11 cellular contexts compared by ENCODE assay signal in genomic region chr13:52739468-52740071, GRCh38. TPM values are rescaled to one million over a fixed set of nuclear protein-coding genes. Genes with fewer than 3 reads are reported as not detected.
A peak's percentile ranks its signal among the peaks of the same experiment; 100 is the strongest.
DNase-seq lines count a peak whose midpoint lies in the region; ATAC-seq and TF ChIP-seq lines count a peak whose summit lies in the region.
"Had no signal": no experiment of that assay in that cellular context is flagged by ENCODE, and none has a peak within 500 bp of the region (broad histone marks: within the 10 kb centered on the region; RNA-seq: fewer than 3 reads in every experiment).

Gene CNMD, minus strand, starts transcription at chr13:52739820. Its CDS starts 119 bp downstream, at chr13:52739701.

- peak within 1 kb of the TSS; percentile 78; the same call in 1 of the 2 replicates for H3K27ac ChIP-seq in GM23338 (ENCODE audit: low read depth)

- no peaks in the 10 kb centered on the region for H3K27me3 ChIP-seq in GM23338 (ENCODE audit: insufficient read depth)
- no peaks in the 10 kb centered on the region for H3K27me3 ChIP-seq in iPS-15b (ENCODE audit: control insufficient read depth, insufficient read depth, low read length)

- H3K36me3 Mint-ChIP-seq in GM23338 (ENCODE audit: low read depth) = peaks cover 22% of the 10 kb centered on the region; the same call in 2 of the 3 replicates
- no peaks in the 10 kb centered on the region for H3K36me3 Mint-ChIP-seq in activated naive CD8-positive, alpha-beta T cell treated with anti-CD3 and anti-CD28 coated beads for 36 hours

- H3K4me1 ChIP-seq in GM23338 (ENCODE audit: insufficient read depth) = peaks cover 38% of the 10 kb centered on the region
- H3K4me1 ChIP-seq in iPS-15b (ENCODE audit: control insufficient read depth, insufficient read depth, low read length) = peaks cover 12% of the 10 kb centered on the region

- in situ Hi-C loops in KBM-7 (cut with MboI; ENCODE audit: low pct_unique_long_range_greater_than_20kb, low sequenced_read_pairs) = no loop called here

- no peaks in the 10 kb centered on the region for H3K9me3 ChIP-seq in iPS-15b (ENCODE audit: control insufficient read depth, insufficient read depth, low read length)

- TF ChIP-seq CTCF in GM23338 (conservative IDR thresholded peaks at IDR 0.05; ENCODE audit: low read depth in 2 of 2) = no peak

- peak within 1 kb of the TSS; percentile 82 for H3K4me3 Mint-ChIP-seq in GM23338
- H3K4me3 Mint-ChIP-seq in activated naive CD8-positive, alpha-beta T cell treated with anti-CD3 and anti-CD28 coated beads for 36 hours = peak within 1 kb of the TSS; percentile 67

- peaks cover 18% of the 10 kb centered on the region; the same call in 1 of the 2 replicates for H3K79me2 ChIP-seq in GM23338 (replicated peaks; ENCODE audit: insufficient read depth)

- no peaks in the 10 kb centered on the region for H4K20me1 ChIP-seq in GM23338 (replicated peaks; ENCODE audit: insufficient read depth)

- H3K36me3 ChIP-seq in GM23338 (ENCODE audit: insufficient read depth) (no peaks in the 10 kb centered on the region), iPS-15b (ENCODE audit: control insufficient read depth, insufficient read depth, low read length) (peaks cover 6% of the 10 kb centered on the region)

- peaks cover 13% of the 10 kb centered on the region; the same call in 2 of the 3 replicates for H3K9me3 Mint-ChIP-seq in GM23338
- no peaks in the 10 kb centered on the region for H3K9me3 Mint-ChIP-seq in activated naive CD8-positive, alpha-beta T cell treated with anti-CD3 and anti-CD28 coated beads for 36 hours

- H3F3A ChIP-seq in GM23338 (replicated peaks; ENCODE audit: low read depth) = 0 out of 2 replicates have a peak, but pooled peaks cover 4% of the 10 kb centered on the region

- H3K4me1 Mint-ChIP-seq in GM23338 = peaks cover 42% of the 10 kb centered on the region
- H3K4me1 Mint-ChIP-seq in activated naive CD8-positive, alpha-beta T cell treated with anti-CD3 and anti-CD28 coated beads for 36 hours = peaks cover 2% of the 10 kb centered on the region

- no peaks in the 10 kb centered on the region for H3K9me2 ChIP-seq in GM23338 (ENCODE audit: insufficient read depth)

- H3K27ac Mint-ChIP-seq in GM23338 = peak within 1 kb of the TSS; percentile 63
- H3K27ac Mint-ChIP-seq in activated naive CD8-positive, alpha-beta T cell treated with anti-CD3 and anti-CD28 coated beads for 36 hours = no peak within 1 kb of the TSS

- H2AFZ ChIP-seq in GM23338 = peak within 1 kb of the TSS; percentile 84

- DNase-seq in GM23338 (ENCODE audit: low spot score) (peak; percentile 73), skeletal muscle cell (ENCODE audit: low read depth) (no peak), KBM-7 (no peak), HK-2 (ENCODE audit: unreplicated experiment) (no peak)
- DNase-seq in activated naive CD8-positive, alpha-beta T cell treated with anti-CD3 and anti-CD28 coated beads for 36 hours = no peak
- no peak for DNase-seq in activated naive CD4-positive, alpha-beta T cell (lab: John Stamatoyannopoulos, UW)

- H3K4me3 ChIP-seq in GM23338 = peak within 1 kb of the TSS; percentile 82
- peak within 1 kb of the TSS; percentile 76 for H3K4me3 ChIP-seq in iPS-15b (ENCODE audit: low read depth, low read length)
- H3K4me3 ChIP-seq in skeletal muscle cell (ENCODE audit: low read depth, low read length) = peak within 1 kb of the TSS; percentile 33

- H3K4me2 ChIP-seq in GM23338 = peak within 1 kb of the TSS; percentile 80

- H3K27me3 Mint-ChIP-seq in GM23338 (ENCODE audit: insufficient read depth, low read depth, poor library complexity) = peaks cover 18% of the 10 kb centered on the region
- H3K27me3 Mint-ChIP-seq in activated naive CD8-positive, alpha-beta T cell treated with anti-CD3 and anti-CD28 coated beads for 36 hours = peaks cover 52% of the 10 kb centered on the region

- ATAC-seq in GM23338 = peak; percentile 85
- no peak for ATAC-seq in HG02678 (IDR thresholded peaks at IDR 0.05; ENCODE audit: unreplicated experiment)

- H3K9ac ChIP-seq in iPS-15b (ENCODE audit: low read depth, low read length) = peak within 1 kb of the TSS; percentile 70

TF ChIP-seq in GM23338, 12 proteins besides CTCF, POLR2A, EP300 and RAD21:
- TF ChIP-seq POLR2AphosphoS5 (IDR thresholded peaks at IDR 0.05; ENCODE audit: low read depth) (0 out of 2 replicates have a peak, but pooled peaks have one; percentile 15), ZNF331 (CRISPR knock-in tag; IDR thresholded peaks at IDR 0.05; ENCODE audit: low read depth) (no peak)

RNA-seq across cellular contexts. Expression of gene CNMD, which starts in this region (rescaled TPM):
- 137 and 141 TPM in 2 replicates for total RNA-seq in GM23338 (2014; rRNA removed; shearing (Covaris generic))
- 190 and 207 TPM in 2 replicates for polyA plus RNA-seq in GM23338 (2016; fragmentation: Nextera tagmentation; extraction: Ambion mirVana)
- total RNA-seq in activated naive CD8-positive, alpha-beta T cell treated with anti-CD3 and anti-CD28 coated beads for 36 hours = not detected
- total RNA-seq: bronchial epithelial cell; lung microvascular endothelial cell; T-helper 1 cell treated with Interleukin-12 subunit alpha and Interleukin-12 subunit beta and Interleukin-4 antibody, amounts not matched to agents 30 ng/mL and 1 ng/mL, for 36 hours had no signal

Comparison
In these comparisons a context has a peak if more than half of its experiments do, and no peak if none do; other contexts are left out.
1. RNA of gene CNMD (total RNA-seq): 137 to 141 TPM in GM23338; not detected in activated naive CD8-positive, alpha-beta T cell treated with anti-CD3 and anti-CD28 coated beads for 36 hours; every median in the first group is over 100 times any median in the second.
2. Peak in every context shown above with its lines, with median percentiles within 50 percentile points of each other: H3K4me3 ChIP-seq.